In the genomic region with DNA sequence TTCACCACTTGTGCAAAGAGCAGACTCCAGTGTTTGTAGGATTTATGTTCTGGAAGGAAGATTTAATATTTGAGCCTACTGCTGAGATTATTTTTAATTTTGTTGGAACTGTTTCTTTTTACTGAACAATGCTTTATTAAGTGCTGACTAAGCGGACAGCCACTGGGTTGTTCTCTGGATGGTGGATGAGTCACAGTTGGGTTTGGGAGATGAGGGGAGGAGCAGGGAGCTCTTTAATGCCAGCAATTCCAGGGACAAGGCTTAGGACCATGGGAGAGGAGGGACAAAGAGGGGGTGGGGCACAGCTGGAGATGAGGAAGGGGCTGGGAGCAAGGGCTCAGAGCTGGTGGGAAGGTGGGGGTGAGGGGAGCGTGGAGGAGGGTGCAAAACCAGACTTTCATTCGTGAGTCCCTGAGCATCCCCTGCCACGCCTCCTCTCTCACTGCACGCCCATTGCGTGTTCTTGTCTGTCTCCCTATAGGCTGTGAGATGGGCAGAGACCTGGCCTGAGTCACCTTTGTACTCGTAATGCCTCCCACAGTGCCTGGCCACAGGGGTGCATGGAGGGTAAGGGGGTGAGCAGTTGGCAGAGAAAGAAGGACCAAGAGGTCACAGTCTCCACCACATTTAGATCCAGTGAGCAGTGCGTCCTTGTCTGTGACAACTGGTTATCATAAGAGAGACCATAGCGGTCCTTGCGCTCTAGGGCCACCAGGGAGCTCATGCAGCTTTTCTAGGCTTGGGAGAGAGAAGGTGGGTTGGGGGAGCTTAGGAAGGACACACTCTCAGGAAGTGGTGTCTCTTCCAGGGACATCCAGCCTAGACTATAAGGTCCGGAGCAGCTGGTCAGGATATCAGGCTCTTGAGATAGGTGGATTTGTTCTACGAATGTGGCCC, we compare ENCODE assay signal across 12 cellular contexts. TPM values are rescaled to one million over a fixed set of nuclear protein-coding genes. Genes with fewer than 3 reads are reported as not detected.
DNase-seq lines count a peak whose midpoint lies in the region; ATAC-seq and TF ChIP-seq lines count a peak whose summit lies in the region.
"Had no signal": no experiment of that assay in that cellular context is flagged by ENCODE, and none has a peak within 500 bp of the region (broad histone marks: within the 10 kb centered on the region; RNA-seq: fewer than 3 reads in every experiment).

No MANE protein-coding gene starts in this region.

- no peaks in the 10 kb centered on the region for H3K9me3 Mint-ChIP-seq in activated T-cell treated with anti-CD3 and anti-CD28 coated beads, Interleukin-2, amount 50 U/mL, for 24 hours
- H3K9me3 Mint-ChIP-seq: activated T-helper 2 cell treated with anti-CD3 and anti-CD28 coated beads, Interferon-gamma antibody, Interleukin-2, Interleukin-4, amounts not matched to agents 10 μg/mL and 5 μg/mL and 100 μg/mL, durations not matched to agents 14 hours and 24 hours and 36 hours had no signal

- no peak overlapping the region for H3K4me3 Mint-ChIP-seq in activated T-cell treated with anti-CD3 and anti-CD28 coated beads, Interleukin-2, amount 50 U/mL, for 24 hours

- H3K27ac ChIP-seq in angular gyrus (ENCODE audit: low read depth, low read length) = peak overlapping the region; percentile 20
- H3K27ac ChIP-seq in colonic mucosa = no peak overlapping the region

- peaks cover 49% of the 10 kb centered on the region for H3K27me3 Mint-ChIP-seq in activated T-cell treated with anti-CD3 and anti-CD28 coated beads, Interleukin-2, amount 50 U/mL, for 24 hours

- H3K4me3 ChIP-seq in skeletal muscle satellite cell (ENCODE audit: low read length) (peak overlapping the region; percentile 2), colonic mucosa (no peak overlapping the region)
- H3K4me3 ChIP-seq: GM12878 had no signal

- CTCF ChIA-PET in GM10248 (lab: Yijun Ruan, JAX) = interaction anchor here (1.1 to 8.9 kb wide), 6 partner anchors 9 to 116 kb away, joined by 3 to 116 read pairs (median 6); a partner anchor contains a TSS

- H3K27me3 ChIP-seq in skeletal muscle satellite cell (ENCODE audit: control insufficient read depth, insufficient read depth, low read length) (peaks cover 9% of the 10 kb centered on the region), colonic mucosa (no peaks in the 10 kb centered on the region)

- DNase-seq in HCEC 1CT (peak; percentile 68), left cardiac atrium (peak; percentile 27), colonic mucosa (no peak), DMS114 treated with DMSO at 0.1 percent for 48 hours (lab: John Stamatoyannopoulos, UW; ENCODE audit: unreplicated experiment) (no peak), GM10248 (ENCODE audit: extremely low spot score) (no peak)
- no peak for DNase-seq in activated T-cell treated with anti-CD3 and anti-CD28 coated beads, Interleukin-2, amount 50 U/mL, for 24 hours
- DNase-seq: GOT3, RPMI8226 had no signal

- peak; percentile 23 to 63 for ATAC-seq in left cardiac atrium
- ATAC-seq: GM12878 had no signal

- H3K9me3 ChIP-seq in skeletal muscle satellite cell (replicated peaks; ENCODE audit: low read length) (no peaks in the 10 kb centered on the region), colonic mucosa (no peaks in the 10 kb centered on the region)

- intact Hi-C loops in left cardiac atrium (cut with DNase I) (loop anchor here in 1 of 2 donors (2.0 to 10.0 kb wide), 2 partner anchors 43 to 231 kb away; a partner anchor contains a TSS), colonic mucosa (cut with DNase I) (no loop called here)

- H3K36me3 Mint-ChIP-seq in activated T-cell treated with anti-CD3 and anti-CD28 coated beads, Interleukin-2, amount 50 U/mL, for 24 hours (ENCODE audit: low read depth) = no peaks in the 10 kb centered on the region

- peak overlapping the region; percentile 45 for H3K4me2 ChIP-seq in skeletal muscle satellite cell (ENCODE audit: low read length)

- POLR2A ChIA-PET in GM10248 (lab: Yijun Ruan, JAX) = no interaction called here

- H3K9ac ChIP-seq in skeletal muscle satellite cell (ENCODE audit: low read depth, low read length) (peak overlapping the region; percentile 37), colonic mucosa (ENCODE audit: low read depth in 2 of 2, low read length in 2 of 2) (no peak overlapping the region)

- TF ChIP-seq CTCF in colonic mucosa (IDR thresholded peaks at IDR 0.05) (no peak), GM10248 (IDR thresholded peaks at IDR 0.05; ENCODE audit: control extremely low read depth, extremely low read depth, low read depth, missing control alignments) (no peak)

- H3K4me1 ChIP-seq in skeletal muscle satellite cell (ENCODE audit: control insufficient read depth, insufficient read depth, low read length) = peaks cover 35% of the 10 kb centered on the region
- H3K4me1 ChIP-seq in colonic mucosa = no peaks in the 10 kb centered on the region

- H3K36me3 ChIP-seq in skeletal muscle satellite cell (ENCODE audit: insufficient read depth, low read length) (no peaks in the 10 kb centered on the region), colonic mucosa (no peaks in the 10 kb centered on the region)

- no peak overlapping the region for H3K27ac Mint-ChIP-seq in activated T-cell treated with anti-CD3 and anti-CD28 coated beads, Interleukin-2, amount 50 U/mL, for 24 hours
- H3K27ac Mint-ChIP-seq: activated T-helper 2 cell treated with anti-CD3 and anti-CD28 coated beads, Interferon-gamma antibody, Interleukin-2, Interleukin-4, amounts not matched to agents 10 μg/mL and 5 μg/mL and 100 μg/mL, durations not matched to agents 14 hours and 24 hours and 36 hours had no signal

- H3K4me1 Mint-ChIP-seq in activated T-cell treated with anti-CD3 and anti-CD28 coated beads, Interleukin-2, amount 50 U/mL, for 24 hours (ENCODE audit: low read depth) = peaks cover 6% of the 10 kb centered on the region

RNA-seq across cellular contexts. Expression of a gene that starts 18.4 kb away (rescaled TPM):
- 100 to 1,000 TPM; 261 to 360 TPM for total RNA-seq in left cardiac atrium
- 0.51 and 3.3 TPM in 2 replicates for total RNA-seq in skeletal muscle satellite cell (2012; rRNA removed)
- under 1 TPM; 0.47 to 0.72 TPM for total RNA-seq in colonic mucosa
- total RNA-seq: GM12878 had no signal

RNA-seq across cellular contexts. Expression of a gene that starts 48.2 kb away (rescaled TPM):
- 10 to 100 TPM; 12.4 to 14.1 TPM for total RNA-seq in left cardiac atrium
- 10.0 and 11.4 TPM in 2 replicates for total RNA-seq in skeletal muscle satellite cell (2012; rRNA removed)
- total RNA-seq in colonic mucosa = 10 to 100 TPM; 25.4 to 42.7 TPM

Comparison
In these comparisons a context has a peak if more than half of its experiments do, and no peak if none do; other contexts are left out.
1. DNase-seq: peak in HCEC 1CT (single experiment) and left cardiac atrium (single experiment); none in activated T-cell treated with anti-CD3 and anti-CD28 coated beads, Interleukin-2, amount 50 U/mL, for 24 hours (single experiment), colonic mucosa (single experiment), DMS114 treated with DMSO at 0.1 percent for 48 hours (single experiment) and GM10248 (single experiment).
2. RNA of a gene that starts 18.4 kb away (total RNA-seq): 261 to 360 TPM in left cardiac atrium; 0.47 to 0.72 TPM in colonic mucosa; every median in the first group is over 100 times any median in the second.